In genomic region chr9:106861585-106862114, GRCh38 we compare ENCODE assay signal across 10 cellular contexts. TPM values are rescaled to one million over a fixed set of nuclear protein-coding genes. Genes with fewer than 3 reads are reported as not detected.
A peak's percentile ranks its signal among the peaks of the same experiment; 100 is the strongest.
DNase-seq lines count a peak whose midpoint lies in the region; ATAC-seq and TF ChIP-seq lines count a peak whose summit lies in the region.
"Had no signal": no experiment of that assay in that cellular context is flagged by ENCODE, and none has a peak within 500 bp of the region (broad histone marks: within the 10 kb centered on the region; RNA-seq: fewer than 3 reads in every experiment).

No MANE protein-coding gene starts in this region.

- CTCF ChIA-PET in RWPE1 (lab: Yijun Ruan, JAX) = interaction anchor here (0.6 to 0.7 kb wide), 3 partner anchors 8 to 84 kb away, joined by 3 to 4 read pairs (median 3); no protein-coding TSS in a partner anchor

- H3K36me3 Mint-ChIP-seq in progenitor cell of endocrine pancreas (ENCODE audit: insufficient read depth) = no peaks in the 10 kb centered on the region

- H3K4me1 ChIP-seq in ES-I3 (ENCODE audit: insufficient read depth, low read length) = peaks cover 23% of the 10 kb centered on the region
- H3K4me1 ChIP-seq in effector memory CD4-positive, alpha-beta T cell (ENCODE audit: control insufficient read depth, insufficient read depth, low read length, poor library complexity, severe bottlenecking) = no peaks in the 10 kb centered on the region

- peak overlapping the region; percentile 93 for H3K27ac ChIP-seq in RWPE1
- no peak overlapping the region for H3K27ac ChIP-seq in effector memory CD4-positive, alpha-beta T cell (ENCODE audit: insufficient read depth, low read length, poor library complexity, severe bottlenecking)

- no peaks in the 10 kb centered on the region for H3K9me3 ChIP-seq in ES-I3 (ENCODE audit: control insufficient read depth, insufficient read depth, low read length)
- no peaks in the 10 kb centered on the region for H3K9me3 ChIP-seq in effector memory CD4-positive, alpha-beta T cell (ENCODE audit: control insufficient read depth, low read length)

- H3K4me3 ChIP-seq in effector memory CD4-positive, alpha-beta T cell (ENCODE audit: insufficient read depth, low read depth, low read length, poor library complexity, severe bottlenecking) = no peak overlapping the region

- peaks cover 38% of the 10 kb centered on the region for H3K4me1 Mint-ChIP-seq in progenitor cell of endocrine pancreas (ENCODE audit: low read depth)

- POLR2A ChIA-PET in RWPE1 (lab: Yijun Ruan, JAX; ENCODE audit: low non-redundant PET) = no interaction called here

- H3K27me3 Mint-ChIP-seq in progenitor cell of endocrine pancreas = peaks cover 21% of the 10 kb centered on the region

- peaks cover 15% of the 10 kb centered on the region for H3K27me3 ChIP-seq in effector memory CD4-positive, alpha-beta T cell (replicated peaks; ENCODE audit: control insufficient read depth, insufficient read depth, low read length, poor library complexity, severe bottlenecking)

- TF ChIP-seq CTCF in RWPE1 (conservative IDR thresholded peaks at IDR 0.05; ENCODE audit: low read depth) = no peak
- peak; percentile 13 for TF ChIP-seq CTCF in progenitor cell of endocrine pancreas (IDR thresholded peaks at IDR 0.05; ENCODE audit: unreplicated experiment)

- H3K36me3 ChIP-seq in ES-I3 (ENCODE audit: insufficient read depth, low read length) = no peaks in the 10 kb centered on the region
- peaks cover 4% of the 10 kb centered on the region for H3K36me3 ChIP-seq in effector memory CD4-positive, alpha-beta T cell (ENCODE audit: control insufficient read depth, insufficient read depth, low read length)

- H3K9ac ChIP-seq in ES-I3 (ENCODE audit: low read depth, low read length) = peak overlapping the region; percentile 83

- peak overlapping the region; percentile 91 for H3K27ac Mint-ChIP-seq in progenitor cell of endocrine pancreas

- DNase-seq in RWPE1 (ENCODE audit: low spot score) = peak; percentile 30
- peak; percentile 22 for DNase-seq in globus pallidus (ENCODE audit: low spot score)
- no peak for DNase-seq in progenitor cell of endocrine pancreas (ENCODE audit: low spot score, unreplicated experiment)
- no peak for DNase-seq in effector memory CD4-positive, alpha-beta T cell
- no peak for DNase-seq in SKM-1 (lab: John Stamatoyannopoulos, UW; ENCODE audit: unreplicated experiment)
- DNase-seq: activated CD4-positive, alpha-beta T cell treated with anti-CD3 and anti-CD28 coated beads for 1 hour; stimulated activated CD8-positive, alpha-beta memory T cell treated with anti-CD3 and anti-CD28 coated beads, Interleukin-4, amount 100 ng/mL, for 48 hours had no signal

- no peaks in the 10 kb centered on the region for H3K9me3 Mint-ChIP-seq in progenitor cell of endocrine pancreas (ENCODE audit: low read depth)

- H3K4me3 Mint-ChIP-seq in progenitor cell of endocrine pancreas (ENCODE audit: low read depth) = peak overlapping the region; percentile 98

- ATAC-seq in GM21529 (IDR thresholded peaks at IDR 0.05; ENCODE audit: unreplicated experiment) (no peak), HG03469 (IDR thresholded peaks at IDR 0.05; ENCODE audit: unreplicated experiment) (no peak)

RNA-seq across cellular contexts. Expression of gene ZNF462, which starts 1.3 kb away (rescaled TPM):
- total RNA-seq in progenitor cell of endocrine pancreas = 102 and 103 TPM in 2 replicates

Comparison
In these comparisons a context has a peak if more than half of its experiments do, and no peak if none do; other contexts are left out.
1. DNase-seq: peak in RWPE1 (single experiment) and globus pallidus (single experiment); none in progenitor cell of endocrine pancreas (single experiment), effector memory CD4-positive, alpha-beta T cell (0 of 3) and SKM-1 (single experiment).